ENCODE assay signal across 26 cellular contexts in genomic region chr14:63974176-63974575, GRCh38.
"Had no signal": no experiment of that assay in that cellular context is flagged by ENCODE, and none has a peak within 500 bp of the region (broad histone marks: within the 10 kb centered on the region; RNA-seq: fewer than 3 reads in every experiment).

No MANE protein-coding gene starts in this region.

- H3K27me3 Mint-ChIP-seq: activated CD4-positive, alpha-beta memory T cell treated with anti-CD3 and anti-CD28 coated beads for 36 hours; activated naive CD4-positive, alpha-beta T cell treated with anti-CD3 and anti-CD28 coated beads, Interleukin-2, amount 10 ng/mL, durations not matched to agents 7 days and 5 days; activated naive CD8-positive, alpha-beta T cell; activated naive CD8-positive, alpha-beta T cell treated with anti-CD3 and anti-CD28 coated beads, Interleukin-2, amount 50 U/mL, for 24 hours; brain had no signal

- FAIRE-seq: bronchial epithelial cell, TTC549 had no signal

- ATAC-seq: activated naive CD8-positive, alpha-beta T cell treated with anti-CD3 and anti-CD28 coated beads, Interleukin-2, amount 50 U/mL, for 24 hours had no signal

- H3K9me3 Mint-ChIP-seq: activated CD4-positive, alpha-beta memory T cell treated with anti-CD3 and anti-CD28 coated beads for 36 hours; activated naive CD4-positive, alpha-beta T cell treated with anti-CD3 and anti-CD28 coated beads, Interleukin-2, amount 10 ng/mL, durations not matched to agents 7 days and 5 days; activated naive CD8-positive, alpha-beta T cell treated with anti-CD3 and anti-CD28 coated beads, Interleukin-2, amount 50 U/mL, for 24 hours; brain; T-helper 2 cell treated with Interferon-gamma antibody and Interleukin-4, amounts not matched to agents 5 μg/mL and 100 μg/mL, for 36 hours had no signal

- H3K4me1 Mint-ChIP-seq: activated naive CD4-positive, alpha-beta T cell treated with anti-CD3 and anti-CD28 coated beads, Interleukin-2, amount 10 ng/mL, durations not matched to agents 7 days and 5 days; activated naive CD8-positive, alpha-beta T cell treated with anti-CD3 and anti-CD28 coated beads, Interleukin-2, amount 50 U/mL, for 24 hours; brain had no signal

- H3K27ac Mint-ChIP-seq: activated CD4-positive, alpha-beta memory T cell treated with anti-CD3 and anti-CD28 coated beads for 36 hours; activated naive CD4-positive, alpha-beta T cell treated with anti-CD3 and anti-CD28 coated beads, Interleukin-2, amount 10 ng/mL, durations not matched to agents 7 days and 5 days; activated naive CD8-positive, alpha-beta T cell; activated naive CD8-positive, alpha-beta T cell treated with anti-CD3 and anti-CD28 coated beads, Interleukin-2, amount 50 U/mL, for 24 hours; T-helper 2 cell treated with Interferon-gamma antibody and Interleukin-4, amounts not matched to agents 5 μg/mL and 100 μg/mL, for 36 hours had no signal

- H3K4me3 Mint-ChIP-seq: activated CD4-positive, alpha-beta memory T cell treated with anti-CD3 and anti-CD28 coated beads for 36 hours; activated naive CD4-positive, alpha-beta T cell treated with anti-CD3 and anti-CD28 coated beads, Interleukin-2, amount 10 ng/mL, durations not matched to agents 7 days and 5 days; activated naive CD8-positive, alpha-beta T cell; activated naive CD8-positive, alpha-beta T cell treated with anti-CD3 and anti-CD28 coated beads, Interleukin-2, amount 50 U/mL, for 24 hours; brain; T-helper 2 cell treated with Interferon-gamma antibody and Interleukin-4, amounts not matched to agents 5 μg/mL and 100 μg/mL, for 36 hours had no signal

- DNase-seq: activated CD4-positive, alpha-beta memory T cell treated with anti-CD3 and anti-CD28 coated beads for 36 hours; activated CD4-positive, alpha-beta T cell treated with anti-CD3 and anti-CD28 coated beads, Interleukin-2, amount 50 U/mL, for 1 hour; activated CD8-positive, alpha-beta memory T cell treated with anti-CD3 and anti-CD28 coated beads, Interleukin-2, amount 50 U/mL, for 48 hours; activated effector memory CD4-positive, alpha-beta T cell treated with Interleukin-2 at 50 U/mL for 16 hours; activated naive CD4-positive, alpha-beta T cell treated with anti-CD3 and anti-CD28 coated beads, Interleukin-2, amount 10 ng/mL, durations not matched to agents 7 days and 5 days; activated naive CD8-positive, alpha-beta T cell treated with anti-CD3 and anti-CD28 coated beads, Interleukin-2, amount 50 U/mL, for 24 hours; activated T-cell treated with anti-CD3 and anti-CD28 coated beads, Interleukin-2, amount 50 U/mL, for 48 hours; anterior cingulate cortex; caudate nucleus; cerebellar nuclear complex; Karpas-422; NCI-H1105; NCI-H1436; NCI-H1694; NCI-H1930; NCI-H2081 treated with DMSO at 0.1 percent for 48 hours; NCI-H226; NCI-H446 treated with DMSO at 0.1 percent for 48 hours; NK-92 treated with Interleukin-12 subunit alpha and Interleukin-12 subunit beta, amount 100 ng/mL, for 24 hours; Right ventricle myocardium superior had no signal

- H3K27ac ChIP-seq: SK-N-MC had no signal

- H3K4me3 ChIP-seq: SK-N-MC had no signal
